ENCODE assay signal across 1 cellular context in genomic region chr4:88591787-88592599, GRCh38.
TF ChIP-seq lines count a peak whose summit lies in the region.

Gene HERC3 (plus strand): TSS chr4:88592480. CDS start chr4:88605824, 13,344 bp downstream.

TF ChIP-seq in HepG2, 621 proteins besides CTCF, POLR2A, EP300 and RAD21 (continued from another document and continues in another):
- TF ChIP-seq ZBTB4 (CRISPR knock-in tag; IDR thresholded peaks at IDR 0.05; ENCODE audit: borderline replicate concordance) (0 out of 2 replicates have a peak, but pooled peaks have one; percentile 44), ZNF737 (CRISPR knock-in tag; IDR thresholded peaks at IDR 0.05; ENCODE audit: borderline replicate concordance) (no peak), TFDP1 (CRISPR knock-in tag; IDR thresholded peaks at IDR 0.05; ENCODE audit: borderline replicate concordance) (peak; percentile 87), SP140L (CRISPR knock-in tag; IDR thresholded peaks at IDR 0.05; ENCODE audit: borderline replicate concordance) (no peak), RERE (CRISPR knock-in tag; IDR thresholded peaks at IDR 0.05; ENCODE audit: low read depth) (0 out of 2 replicates have a peak, but pooled peaks have one; percentile 17), ZNF546 (CRISPR knock-in tag; conservative IDR thresholded peaks at IDR 0.05) (no peak), RELA (CRISPR knock-in tag; IDR thresholded peaks at IDR 0.05) (no peak), ZNF724P (CRISPR knock-in tag; IDR thresholded peaks at IDR 0.05; ENCODE audit: borderline replicate concordance) (peak; percentile 49; the same call in 1 of the 2 replicates), PBX3 (CRISPR knock-in tag; IDR thresholded peaks at IDR 0.05; ENCODE audit: borderline replicate concordance) (peak; percentile 76), PAXIP1 (CRISPR knock-in tag; conservative IDR thresholded peaks at IDR 0.05) (0 out of 2 replicates have a peak, but pooled peaks have one; percentile 22), FOXP4 (CRISPR knock-in tag; IDR thresholded peaks at IDR 0.05) (no peak; the same call in 1 of the 2 replicates), BRF2 (CRISPR knock-in tag; IDR thresholded peaks at IDR 0.05) (no peak), AKNA (CRISPR knock-in tag; IDR thresholded peaks at IDR 0.05; ENCODE audit: borderline replicate concordance) (no peak), ZNF878 (CRISPR knock-in tag; IDR thresholded peaks at IDR 0.05) (peak; percentile 75; the same call in 1 of the 2 replicates), NPAS2 (CRISPR knock-in tag; IDR thresholded peaks at IDR 0.05; ENCODE audit: borderline replicate concordance) (no peak), RFX3 (CRISPR knock-in tag; IDR thresholded peaks at IDR 0.05) (no peak), ZNF558 (CRISPR knock-in tag; IDR thresholded peaks at IDR 0.05; ENCODE audit: borderline replicate concordance) (peak; percentile 19; the same call in 1 of the 2 replicates), TRIM24 (CRISPR knock-in tag; IDR thresholded peaks at IDR 0.05) (no peak), SOX6 (IDR thresholded peaks at IDR 0.05) (no peak), SOX6 (CRISPR knock-in tag; IDR thresholded peaks at IDR 0.05) (0 out of 2 replicates have a peak, but pooled peaks have one; percentile 14), NFYB (CRISPR knock-in tag; IDR thresholded peaks at IDR 0.05) (peak; percentile 93), ZFP1 (CRISPR knock-in tag; IDR thresholded peaks at IDR 0.05) (no peak), PREB (CRISPR knock-in tag; IDR thresholded peaks at IDR 0.05) (no peak), ZNF703 (CRISPR knock-in tag; IDR thresholded peaks at IDR 0.05; ENCODE audit: borderline replicate concordance) (no peak), ZNF460 (CRISPR knock-in tag; IDR thresholded peaks at IDR 0.05; ENCODE audit: borderline replicate concordance) (no peak), ZBTB3 (CRISPR knock-in tag; IDR thresholded peaks at IDR 0.05; ENCODE audit: borderline replicate concordance, low read depth) (no peak), ZNF543 (CRISPR knock-in tag; IDR thresholded peaks at IDR 0.05) (no peak), HDAC6 (IDR thresholded peaks at IDR 0.05; ENCODE audit: low read depth, low read length) (no peak), JARID2 (CRISPR knock-in tag; IDR thresholded peaks at IDR 0.05; ENCODE audit: insufficient replicate concordance) (peak; percentile 73), ZNF382 (CRISPR knock-in tag; IDR thresholded peaks at IDR 0.05; ENCODE audit: borderline replicate concordance) (no peak)
